2 cellular contexts compared by ENCODE assay signal in genomic region chr17:73268582-73269328, GRCh38.
TF ChIP-seq lines count a peak whose summit lies in the region.

No MANE protein-coding gene starts in this region.

TF ChIP-seq in IMR-90, 13 proteins besides CTCF, POLR2A, EP300 and RAD21:
- TF ChIP-seq RFX5 (IDR thresholded peaks at IDR 0.05; ENCODE audit: low read depth, low read length) = no peak
- TF ChIP-seq CEBPB (IDR thresholded peaks at IDR 0.05; ENCODE audit: low read depth, low read length) = no peak
- TF ChIP-seq BHLHE40 (IDR thresholded peaks at IDR 0.05; ENCODE audit: low read depth, low read length) = no peak
- TF ChIP-seq USF2 (IDR thresholded peaks at IDR 0.05; ENCODE audit: low read depth, low read length) = no peak
- TF ChIP-seq NFE2L2 (IDR thresholded peaks at IDR 0.05; ENCODE audit: low read depth, low read length) = no peak
- no peak for TF ChIP-seq FOS (IDR thresholded peaks at IDR 0.05; ENCODE audit: low read depth, low read length)
- TF ChIP-seq MAFK (IDR thresholded peaks at IDR 0.05; ENCODE audit: low read depth, low read length) = no peak
- TF ChIP-seq MXI1 (IDR thresholded peaks at IDR 0.05; ENCODE audit: borderline replicate concordance, low read depth, low read length) = no peak
- TF ChIP-seq RCOR1 (IDR thresholded peaks at IDR 0.05; ENCODE audit: insufficient replicate concordance, low read length) = no peak
- TF ChIP-seq CHD1 (IDR thresholded peaks at IDR 0.05; ENCODE audit: low read depth, low read length) = no peak
- no peak for TF ChIP-seq SMC3 (IDR thresholded peaks at IDR 0.05; ENCODE audit: low read depth, low read length)
- TF ChIP-seq MAZ (IDR thresholded peaks at IDR 0.05; ENCODE audit: borderline replicate concordance, low read depth, low read length) = no peak
- TF ChIP-seq ELK1 (IDR thresholded peaks at IDR 0.05; ENCODE audit: borderline replicate concordance, low read depth, low read length) = no peak

TF ChIP-seq in SK-N-SH, 30 proteins besides CTCF, POLR2A, EP300 and RAD21:
- TF ChIP-seq NFIC (IDR thresholded peaks at IDR 0.05; ENCODE audit: borderline replicate concordance) (no peak), GATA2 (CRISPR knock-in tag; IDR thresholded peaks at IDR 0.05) (no peak), GABPA (IDR thresholded peaks at IDR 0.05; ENCODE audit: low read depth) (no peak), MEF2A (IDR thresholded peaks at IDR 0.05; ENCODE audit: borderline replicate concordance, low read depth) (no peak), TCF12 (IDR thresholded peaks at IDR 0.05) (no peak), ZBTB33 (IDR thresholded peaks at IDR 0.05; ENCODE audit: borderline replicate concordance, low read depth) (no peak), MXI1 (IDR thresholded peaks at IDR 0.05; ENCODE audit: low read depth, low read length) (no peak), USF1 (IDR thresholded peaks at IDR 0.05; ENCODE audit: borderline replicate concordance, low read depth) (no peak), YY1 (IDR thresholded peaks at IDR 0.05; ENCODE audit: low read depth) (no peak), ELF1 (IDR thresholded peaks at IDR 0.05) (no peak)
